Comparison of ENCODE assay signal across 1 cellular context in the genomic region with DNA sequence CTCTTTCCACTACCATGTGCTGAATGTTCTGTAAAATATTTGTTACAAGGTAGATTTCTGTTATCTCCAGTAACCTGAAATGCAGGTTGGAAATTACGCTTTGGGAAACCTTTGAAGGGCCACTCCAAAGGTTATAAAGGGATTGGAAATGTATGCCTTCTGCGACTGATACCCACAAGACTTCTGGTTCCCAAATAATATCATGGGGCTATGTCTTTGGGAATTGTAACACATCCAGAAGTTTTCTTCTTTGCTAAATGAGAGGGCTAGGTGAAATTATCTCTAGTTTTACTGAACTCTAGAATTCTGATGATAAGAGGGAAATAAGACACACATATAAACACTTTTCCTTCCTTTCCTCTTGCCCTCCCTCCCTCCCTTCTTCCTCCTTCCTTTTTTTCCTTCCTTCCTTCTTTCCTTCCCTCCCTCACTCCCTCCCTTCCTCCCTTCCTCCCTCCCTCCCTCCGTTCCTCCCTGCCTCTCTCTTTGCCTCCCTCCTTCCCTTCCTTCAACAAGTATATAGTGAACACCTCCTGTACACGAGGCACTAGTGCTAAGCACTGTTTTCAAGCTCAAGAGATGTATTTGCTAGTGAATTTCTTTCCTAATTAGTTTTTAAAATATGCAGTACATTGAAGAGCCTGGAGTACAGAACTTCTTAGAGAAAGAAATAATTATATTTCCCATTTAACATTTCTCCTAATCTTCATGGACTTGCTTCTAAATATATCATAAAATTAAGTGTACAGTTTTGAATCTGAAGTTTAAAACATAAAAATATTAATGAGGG.
TF ChIP-seq lines count a peak whose summit lies in the region.

No MANE protein-coding gene starts in this region.

TF ChIP-seq in HepG2, 621 proteins besides CTCF, POLR2A, EP300 and RAD21 (continued from another document):
- TF ChIP-seq, protein P1, sequence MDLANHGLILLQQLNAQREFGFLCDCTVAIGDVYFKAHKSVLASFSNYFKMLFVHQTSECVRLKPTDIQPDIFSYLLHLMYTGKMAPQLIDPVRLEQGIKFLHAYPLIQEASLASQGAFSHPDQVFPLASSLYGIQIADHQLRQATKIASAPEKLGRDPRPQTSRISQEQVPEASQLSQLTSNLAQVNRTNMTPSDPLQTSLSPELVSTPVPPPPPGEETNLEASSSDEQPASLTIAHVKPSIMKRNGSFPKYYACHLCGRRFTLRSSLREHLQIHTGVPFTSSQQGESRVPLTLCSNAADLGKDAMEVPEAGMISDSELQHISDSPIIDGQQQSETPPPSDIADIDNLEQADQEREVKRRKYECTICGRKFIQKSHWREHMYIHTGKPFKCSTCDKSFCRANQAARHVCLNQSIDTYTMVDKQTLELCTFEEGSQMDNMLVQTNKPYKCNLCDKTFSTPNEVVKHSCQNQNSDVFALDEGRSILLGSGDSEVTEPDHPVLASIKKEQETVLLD (CRISPR knock-in tag; IDR thresholded peaks at IDR 0.05; ENCODE audit: low read depth): no peak
